24 cellular contexts compared by ENCODE assay signal in genomic region chr9:135788576-135789300, GRCh38.
"Had no signal": no experiment of that assay in that cellular context is flagged by ENCODE, and none has a peak within 500 bp of the region (broad histone marks: within the 10 kb centered on the region; RNA-seq: fewer than 3 reads in every experiment).

No MANE protein-coding gene starts in this region.

- H3K4me3 ChIP-seq: ascending aorta, body of pancreas, PC-9 had no signal

- DNase-seq: activated CD4-positive, alpha-beta T cell treated with anti-CD3 and anti-CD28 coated beads for 48 hours; activated CD4-positive, alpha-beta T cell treated with anti-CD3 and anti-CD28 coated beads, Interleukin-2, amount 50 U/mL, for 48 hours; activated CD4-positive, CD25-positive, alpha-beta regulatory T cell treated with anti-CD3 and anti-CD28 coated beads, Interleukin-2, amount 50 U/mL, for 72 hours; activated CD8-positive, alpha-beta memory T cell treated with anti-CD3 and anti-CD28 coated beads, Interleukin-2, amount 10 ng/mL, durations not matched to agents 7 days and 5 days; activated effector memory CD4-positive, alpha-beta T cell treated with anti-CD3 and anti-CD28 coated beads, Interleukin-2, amount 50 U/mL, for 16 hours; activated naive CD4-positive, alpha-beta T cell treated with Interleukin-2 at 50 U/mL for 16 hours; activated naive CD8-positive, alpha-beta T cell treated with anti-CD3 and anti-CD28 coated beads, Interleukin-2, amount 50 U/mL, for 24 hours; activated T-cell treated with anti-CD3 and anti-CD28 coated beads, Interleukin-2, amount 50 U/mL, for 24 hours; amniotic stem cell; body of pancreas; central memory CD4-positive, alpha-beta T cell; NCI-H1048; NCI-H146; NCI-H187 treated with DMSO at 0.1 percent for 48 hours; NCI-H2081 treated with DMSO at 0.1 percent for 48 hours; NCI-H446; NCI-H524; PC-9; SHP77 treated with DMSO at 0.1 percent for 48 hours; T-helper 17 cell; T-helper 9 cell had no signal

- H3K4me2 ChIP-seq: PC-9 had no signal

- H3K27me3 ChIP-seq: ascending aorta, body of pancreas had no signal

- H3K36me3 ChIP-seq: ascending aorta had no signal

- ATAC-seq: activated CD8-positive, alpha-beta memory T cell treated with anti-CD3 and anti-CD28 coated beads, Interleukin-2, amount 10 ng/mL, durations not matched to agents 7 days and 5 days; activated naive CD4-positive, alpha-beta T cell treated with anti-CD3 and anti-CD28 coated beads, Interleukin-2, amount 50 U/mL, for 72 hours; activated naive CD8-positive, alpha-beta T cell treated with anti-CD3 and anti-CD28 coated beads, Interleukin-2, amount 50 U/mL, for 24 hours; body of pancreas; T-helper 17 cell; WTC11 had no signal

- H3K4me1 ChIP-seq: ascending aorta, body of pancreas had no signal

- H3K27ac ChIP-seq: ascending aorta, body of pancreas, PC-9 had no signal

- H3K9me3 ChIP-seq: ascending aorta, body of pancreas had no signal
